Comparison of ENCODE assay signal across 15 cellular contexts in the genomic region with DNA sequence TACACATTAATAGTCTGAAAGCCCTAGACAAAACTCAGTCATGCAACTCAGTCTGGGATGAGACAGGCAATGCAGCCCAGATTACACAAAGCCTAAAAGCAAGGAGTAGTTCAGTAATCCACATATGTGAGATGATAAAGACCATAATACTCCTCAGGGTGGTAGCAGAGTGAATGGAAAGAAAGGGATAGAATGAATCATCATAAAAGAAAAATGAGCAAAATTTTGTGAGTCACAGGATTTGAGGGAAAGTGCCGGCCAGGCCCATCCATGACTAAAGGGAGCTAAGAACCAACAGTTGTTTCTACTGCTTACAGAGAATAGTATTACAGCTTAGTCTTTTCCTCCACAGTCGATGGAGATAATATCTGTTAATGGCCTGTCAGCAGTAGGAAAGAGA.
DNase-seq lines count a peak whose midpoint lies in the region; ATAC-seq and TF ChIP-seq lines count a peak whose summit lies in the region.
"Had no signal": no experiment of that assay in that cellular context is flagged by ENCODE, and none has a peak within 500 bp of the region (broad histone marks: within the 10 kb centered on the region; RNA-seq: fewer than 3 reads in every experiment).

No MANE protein-coding gene starts in this region.

- H3K14ac ChIP-seq in IMR-90 (replicated peaks; ENCODE audit: low read depth, low read length) = no peak overlapping the region

- no peaks in the 10 kb centered on the region for H3K27me3 ChIP-seq in IMR-90 (ENCODE audit: control insufficient read depth, insufficient read depth, low read length)
- H3K27me3 ChIP-seq in mammary epithelial cell (ENCODE audit: insufficient read depth, low read length) = no peaks in the 10 kb centered on the region
- no peaks in the 10 kb centered on the region for H3K27me3 ChIP-seq in kidney epithelial cell (ENCODE audit: control insufficient read depth, insufficient read depth, low read length)
- no peaks in the 10 kb centered on the region for H3K27me3 ChIP-seq in PC-9 (ENCODE audit: insufficient read depth, low read depth)
- H3K27me3 ChIP-seq: BLaER1 treated with 17β-estradiol and CSF1 and Interleukin-3, amounts not matched to agents 10 nM and 100 nM; neutrophil had no signal

- POLR2A ChIA-PET in IMR-90 (lab: Charles Lee; ENCODE audit: unreplicated experiment) = no interaction called here
- POLR2A ChIA-PET in PC-9 (lab: Charles Lee; ENCODE audit: unreplicated experiment) = no interaction called here

- CTCF ChIA-PET in IMR-90 (lab: Yijun Ruan, JAX) (no interaction called here), mammary epithelial cell (lab: Charles Lee; ENCODE audit: low non-redundant PET) (interaction anchor here (0.5 to 0.7 kb wide), 5 partner anchors 15 to 1146 kb away, joined by 3 to 18 read pairs (median 3); a partner anchor contains a TSS), PC-9 (lab: Charles Lee) (interaction anchor here (0.6 kb wide), 1 partner anchor 223 kb away, joined by 3 read pairs; no protein-coding TSS in a partner anchor)

- no peak overlapping the region for H2AK9ac ChIP-seq in IMR-90 (replicated peaks; ENCODE audit: low read depth, low read length, poor library complexity)

- H4K20me1 ChIP-seq in IMR-90 (ENCODE audit: insufficient read depth, low read length) (no peaks in the 10 kb centered on the region), mammary epithelial cell (ENCODE audit: insufficient read depth, low read length) (no peaks in the 10 kb centered on the region), PC-9 (ENCODE audit: insufficient read depth) (no peaks in the 10 kb centered on the region)
- H4K20me1 ChIP-seq: BLaER1 treated with 17β-estradiol and CSF1 and Interleukin-3, amounts not matched to agents 10 nM and 100 nM had no signal

- no peaks in the 10 kb centered on the region for H3K27me3 Mint-ChIP-seq in activated T-helper 2 cell treated with anti-CD3 and anti-CD28 coated beads, Interferon-gamma antibody, Interleukin-2, Interleukin-4, amounts not matched to agents 10 μg/mL and 5 μg/mL and 100 μg/mL, durations not matched to agents 14 hours and 24 hours and 36 hours (ENCODE audit: low read depth)
- H3K27me3 Mint-ChIP-seq in T-helper 17 cell = no peaks in the 10 kb centered on the region

- intact Hi-C loops in IMR-90 (cut with micrococcal nuclease) = no loop called here
- intact Hi-C loops in mammary epithelial cell (cut with micrococcal nuclease) = no loop called here
- intact Hi-C loops in activated T-helper 2 cell treated with anti-CD3 and anti-CD28 coated beads, Interferon-gamma antibody, Interleukin-2, Interleukin-4, amounts not matched to agents 10 μg/mL and 5 μg/mL and 100 μg/mL, durations not matched to agents 14 hours and 24 hours and 36 hours (cut with micrococcal nuclease) = no loop called here
- intact Hi-C loops in PC-9 (cut with micrococcal nuclease; ENCODE audit: unreplicated experiment) = no loop called here

- DNase-seq in AG08395 (ENCODE audit: low spot score) = peak; percentile 83
- peak; percentile 94 for DNase-seq in IMR-90
- DNase-seq in mammary epithelial cell = peak; percentile 85
- peak; percentile 0 for DNase-seq in kidney epithelial cell (ENCODE audit: low read depth)
- DNase-seq in KBM-7 = no peak
- DNase-seq in activated T-helper 2 cell treated with anti-CD3 and anti-CD28 coated beads, Interferon-gamma antibody, Interleukin-2, Interleukin-4, amounts not matched to agents 10 μg/mL and 5 μg/mL and 100 μg/mL, durations not matched to agents 14 hours and 24 hours and 36 hours (ENCODE audit: low spot score) = no peak
- DNase-seq in T-helper 17 cell = no peak
- DNase-seq in PC-9 = no peak
- DNase-seq: activated effector memory CD4-positive, alpha-beta T cell treated with anti-CD3 and anti-CD28 coated beads, Interleukin-2, amount 50 U/mL, for 16 hours; GDM1; glutamatergic neuron; NCI-H1417 treated with DMSO at 0.1 percent for 48 hours; T-helper 1 cell had no signal

- H3K27ac Mint-ChIP-seq in activated T-helper 2 cell treated with anti-CD3 and anti-CD28 coated beads, Interferon-gamma antibody, Interleukin-2, Interleukin-4, amounts not matched to agents 10 μg/mL and 5 μg/mL and 100 μg/mL, durations not matched to agents 14 hours and 24 hours and 36 hours = no peak overlapping the region
- H3K27ac Mint-ChIP-seq in T-helper 17 cell = no peak overlapping the region

- H2AFZ ChIP-seq in IMR-90 (replicated peaks; ENCODE audit: low read length, poor library complexity) = no peak overlapping the region
- no peak overlapping the region for H2AFZ ChIP-seq in mammary epithelial cell (ENCODE audit: low read depth, low read length)
- H2AFZ ChIP-seq in PC-9 = no peak overlapping the region

- no peak overlapping the region for H3K4ac ChIP-seq in IMR-90 (ENCODE audit: low read depth, low read length)

- H3K18ac ChIP-seq in IMR-90 (ENCODE audit: low read depth, low read length) = no peak overlapping the region

- H3K23ac ChIP-seq in IMR-90 (ENCODE audit: low read depth, low read length) = no peak overlapping the region

- no peak for TF ChIP-seq POLR2A in IMR-90 (IDR thresholded peaks at IDR 0.05; ENCODE audit: low read depth, low read length)

- H3K36me3 ChIP-seq in IMR-90 (ENCODE audit: control insufficient read depth, insufficient read depth, low read length) (no peaks in the 10 kb centered on the region), mammary epithelial cell (ENCODE audit: insufficient read depth, low read length) (no peaks in the 10 kb centered on the region), kidney epithelial cell (ENCODE audit: control insufficient read depth, insufficient read depth, low read length) (no peaks in the 10 kb centered on the region), PC-9 (ENCODE audit: low read depth) (no peaks in the 10 kb centered on the region)
- H3K36me3 ChIP-seq: neutrophil had no signal

- TF ChIP-seq RAD21 in IMR-90 (IDR thresholded peaks at IDR 0.05; ENCODE audit: low read length) = peak; percentile 41; the same call in 1 of the 2 replicates

- H2BK15ac ChIP-seq in IMR-90 (ENCODE audit: low read depth, low read length) = no peak overlapping the region; the same call in 2 of the 3 replicates

- H3K9me3 Mint-ChIP-seq in activated T-helper 2 cell treated with anti-CD3 and anti-CD28 coated beads, Interferon-gamma antibody, Interleukin-2, Interleukin-4, amounts not matched to agents 10 μg/mL and 5 μg/mL and 100 μg/mL, durations not matched to agents 14 hours and 24 hours and 36 hours = peaks cover 14% of the 10 kb centered on the region

- no peaks in the 10 kb centered on the region for H3K9me1 ChIP-seq in IMR-90 (ENCODE audit: insufficient read depth, low read length)

- no peaks in the 10 kb centered on the region; a peak in 1 of 4 replicates for H3K79me1 ChIP-seq in IMR-90 (ENCODE audit: low read depth in 1 of 2, low read length in 2 of 2)

- H2BK5ac ChIP-seq in IMR-90 (ENCODE audit: low read depth, low read length, poor library complexity, severe bottlenecking) = no peak overlapping the region

- ATAC-seq in IMR-90 (ENCODE audit: low read depth) (peak; percentile 98), T-helper 17 cell (no peak)

- no peak overlapping the region for H2BK120ac ChIP-seq in IMR-90 (ENCODE audit: low read depth, low read length)

- H3K79me2 ChIP-seq in mammary epithelial cell (ENCODE audit: insufficient read depth, low read length) = no peaks in the 10 kb centered on the region
- no peaks in the 10 kb centered on the region for H3K79me2 ChIP-seq in PC-9 (ENCODE audit: low read depth)

- H4K5ac ChIP-seq in IMR-90 (ENCODE audit: low read depth, low read length) = no peak overlapping the region

- H3K9me3 ChIP-seq in IMR-90 (ENCODE audit: control insufficient read depth, insufficient read depth, low read length) = no peaks in the 10 kb centered on the region
- no peaks in the 10 kb centered on the region for H3K9me3 ChIP-seq in mammary epithelial cell (replicated peaks; ENCODE audit: insufficient read depth, low read length)
- H3K9me3 ChIP-seq in T-helper 17 cell (ENCODE audit: control insufficient read depth, low read length, poor library complexity, severe bottlenecking) = no peaks in the 10 kb centered on the region
- no peaks in the 10 kb centered on the region; the same call in 1 of the 2 replicates for H3K9me3 ChIP-seq in PC-9 (ENCODE audit: insufficient read depth, low read depth)
- H3K9me3 ChIP-seq: neutrophil had no signal

- no peak overlapping the region for H3K4me3 Mint-ChIP-seq in activated T-helper 2 cell treated with anti-CD3 and anti-CD28 coated beads, Interferon-gamma antibody, Interleukin-2, Interleukin-4, amounts not matched to agents 10 μg/mL and 5 μg/mL and 100 μg/mL, durations not matched to agents 14 hours and 24 hours and 36 hours (ENCODE audit: low read depth)
- no peak overlapping the region for H3K4me3 Mint-ChIP-seq in T-helper 17 cell

- TF ChIP-seq CTCF in IMR-90 (conservative IDR thresholded peaks at IDR 0.05; ENCODE audit: low read depth, low read length) = peak; percentile 28; the same call in 1 of the 2 replicates
- TF ChIP-seq CTCF in mammary epithelial cell (conservative IDR thresholded peaks at IDR 0.05 in 1 of 2, IDR thresholded peaks at IDR 0.05 in 1 of 2; ENCODE audit: extremely low read depth in 1 of 2, insufficient read depth in 1 of 2, low read depth in 1 of 2, low read length in 2 of 2) = peak in 1 of 2 donors; percentile 11
- no peak for TF ChIP-seq CTCF in kidney epithelial cell (IDR thresholded peaks at IDR 0.05; ENCODE audit: insufficient read depth, low read length, poor library complexity, severe bottlenecking)
- no peak for TF ChIP-seq CTCF in PC-9 (conservative IDR thresholded peaks at IDR 0.05)

- no peaks in the 10 kb centered on the region for H3K4me1 Mint-ChIP-seq in activated T-helper 2 cell treated with anti-CD3 and anti-CD28 coated beads, Interferon-gamma antibody, Interleukin-2, Interleukin-4, amounts not matched to agents 10 μg/mL and 5 μg/mL and 100 μg/mL, durations not matched to agents 14 hours and 24 hours and 36 hours (ENCODE audit: low read depth)
- H3K4me1 Mint-ChIP-seq in T-helper 17 cell = no peaks in the 10 kb centered on the region

- no peak overlapping the region for H4K8ac ChIP-seq in IMR-90 (ENCODE audit: low read depth in 2 of 2, low read length in 2 of 2)

- no peak overlapping the region for H4K91ac ChIP-seq in IMR-90 (ENCODE audit: insufficient read depth, low read depth, low read length)

- H3K9ac ChIP-seq in IMR-90 (ENCODE audit: low read depth, low read length) (no peak overlapping the region), mammary epithelial cell (ENCODE audit: insufficient read depth, low read length) (no peak overlapping the region)
- H3K9ac ChIP-seq: BLaER1 treated with 17β-estradiol and CSF1 and Interleukin-3, amounts not matched to agents 10 nM and 100 nM had no signal

- WGBS in IMR-90 (ENCODE audit: extremely low coverage in 2 of 2, insufficient read length in 1 of 2), 2 experiments = no CpG with 5 or more reads among the region's 2 CpGs
- 15% methylated on average over 2 of the region's 2 CpGs for WGBS in mammary epithelial cell (ENCODE audit: low coverage, missing lambda C conversion rate)

- in situ Hi-C loops in IMR-90 (cut with MboI; ENCODE audit: low sequenced_read_pairs) = no loop called here
- in situ Hi-C loops in mammary epithelial cell (cut with MboI; ENCODE audit: low sequenced_read_pairs in 2 of 2) = no loop called here
- in situ Hi-C loops in KBM-7 (cut with MboI; ENCODE audit: low pct_unique_long_range_greater_than_20kb, low sequenced_read_pairs) = no loop called here

- dilution Hi-C loops in IMR-90 (cut with HindIII; ENCODE audit: low sequenced_read_pairs, unreplicated experiment) = no loop called here
- dilution Hi-C loops in mammary epithelial cell (cut with HindIII; ENCODE audit: low sequenced_read_pairs) = no loop called here

- no peaks in the 10 kb centered on the region for H3K4me1 ChIP-seq in IMR-90 (ENCODE audit: control insufficient read depth, insufficient read depth, low read length)
- H3K4me1 ChIP-seq in mammary epithelial cell (ENCODE audit: insufficient read depth, low read length) = peaks cover 10% of the 10 kb centered on the region
- H3K4me1 ChIP-seq in PC-9 (replicated peaks; ENCODE audit: insufficient read depth) = no peaks in the 10 kb centered on the region
- H3K4me1 ChIP-seq: BLaER1 treated with 17β-estradiol and CSF1 and Interleukin-3, amounts not matched to agents 10 nM and 100 nM had no signal

- H3K4me2 ChIP-seq in IMR-90 (ENCODE audit: low read depth, low read length) = no peak overlapping the region
- no peak overlapping the region for H3K4me2 ChIP-seq in mammary epithelial cell (ENCODE audit: insufficient read depth, low read depth, low read length)
- no peak overlapping the region for H3K4me2 ChIP-seq in PC-9
- H3K4me2 ChIP-seq: BLaER1 treated with 17β-estradiol and CSF1 and Interleukin-3, amounts not matched to agents 10 nM and 100 nM had no signal

- BruUV-seq in IMR-90 (replicated peaks; lab: Mats Ljungman, UMichigan) (no TSS peak), mammary epithelial cell (replicated peaks; lab: Mats Ljungman, UMichigan) (no TSS peak), PC-9 (replicated peaks; lab: Mats Ljungman, UMichigan) (no TSS peak)

- no peak overlapping the region for H3K4me3 ChIP-seq in IMR-90 (ENCODE audit: insufficient read depth, low read depth, low read length)
- H3K4me3 ChIP-seq in mammary epithelial cell (replicated peaks in 1 of 3; ENCODE audit: insufficient read depth in 1 of 3, low read depth in 2 of 3, low read length in 3 of 3) = no peak overlapping the region
- no peak overlapping the region for H3K4me3 ChIP-seq in kidney epithelial cell (ENCODE audit: low read depth, low read length)
- no peak overlapping the region for H3K4me3 ChIP-seq in PC-9
- H3K4me3 ChIP-seq: BLaER1 treated with 17β-estradiol and CSF1 and Interleukin-3, amounts not matched to agents 10 nM and 100 nM had no signal

- no peaks in the 10 kb centered on the region for H3K9me2 ChIP-seq in PC-9 (ENCODE audit: insufficient read depth)

- no peak overlapping the region for H3K56ac ChIP-seq in IMR-90 (ENCODE audit: extremely low read depth, insufficient read depth, low read length)

- no peak overlapping the region for H3K27ac ChIP-seq in IMR-90 (ENCODE audit: insufficient read depth, low read length)
- H3K27ac ChIP-seq in mammary epithelial cell (ENCODE audit: insufficient read depth, low read depth, low read length) = no peak overlapping the region
- no peak overlapping the region for H3K27ac ChIP-seq in PC-9
- H3K27ac ChIP-seq: BLaER1 treated with 17β-estradiol and CSF1 and Interleukin-3, amounts not matched to agents 10 nM and 100 nM; neutrophil had no signal

- H3F3A ChIP-seq in PC-9 (ENCODE audit: insufficient read depth, low read depth) = no peaks in the 10 kb centered on the region

- H3K36me3 Mint-ChIP-seq in activated T-helper 2 cell treated with anti-CD3 and anti-CD28 coated beads, Interferon-gamma antibody, Interleukin-2, Interleukin-4, amounts not matched to agents 10 μg/mL and 5 μg/mL and 100 μg/mL, durations not matched to agents 14 hours and 24 hours and 36 hours (ENCODE audit: low read depth) = peaks cover 4% of the 10 kb centered on the region
- H3K36me3 Mint-ChIP-seq in T-helper 17 cell (ENCODE audit: low read depth) = no peaks in the 10 kb centered on the region

- no peak overlapping the region for H2AK5ac ChIP-seq in IMR-90 (ENCODE audit: low read depth, low read length)

- no peak overlapping the region for H2BK20ac ChIP-seq in IMR-90 (ENCODE audit: low read depth, low read length)

Comparison
In these comparisons a context has a peak if more than half of its experiments do, and no peak if none do; other contexts are left out.
1. DNase-seq: peak in AG08395 (single experiment), IMR-90 (single experiment), mammary epithelial cell (single experiment) and kidney epithelial cell (single experiment); none in KBM-7 (single experiment), activated T-helper 2 cell treated with anti-CD3 and anti-CD28 coated beads, Interferon-gamma antibody, Interleukin-2, Interleukin-4, amounts not matched to agents 10 μg/mL and 5 μg/mL and 100 μg/mL, durations not matched to agents 14 hours and 24 hours and 36 hours (single experiment), T-helper 17 cell (0 of 3) and PC-9 (0 of 2).